Comparison of ENCODE assay signal across 2 cellular contexts in genomic region chr1:24713736-24714135, GRCh38.
TF ChIP-seq lines count a peak whose summit lies in the region.

No MANE protein-coding gene starts in this region.

TF ChIP-seq in IMR-90, 13 proteins besides CTCF, POLR2A, EP300 and RAD21:
- TF ChIP-seq BHLHE40 (IDR thresholded peaks at IDR 0.05; ENCODE audit: low read depth, low read length) (no peak), CHD1 (IDR thresholded peaks at IDR 0.05; ENCODE audit: low read depth, low read length) (no peak), NFE2L2 (IDR thresholded peaks at IDR 0.05; ENCODE audit: low read depth, low read length) (no peak), MXI1 (IDR thresholded peaks at IDR 0.05; ENCODE audit: borderline replicate concordance, low read depth, low read length) (no peak), MAZ (IDR thresholded peaks at IDR 0.05; ENCODE audit: borderline replicate concordance, low read depth, low read length) (no peak), FOS (IDR thresholded peaks at IDR 0.05; ENCODE audit: low read depth, low read length) (no peak), SMC3 (IDR thresholded peaks at IDR 0.05; ENCODE audit: low read depth, low read length) (no peak), CEBPB (IDR thresholded peaks at IDR 0.05; ENCODE audit: low read depth, low read length) (no peak), MAFK (IDR thresholded peaks at IDR 0.05; ENCODE audit: low read depth, low read length) (no peak), RFX5 (IDR thresholded peaks at IDR 0.05; ENCODE audit: low read depth, low read length) (no peak), RCOR1 (IDR thresholded peaks at IDR 0.05; ENCODE audit: insufficient replicate concordance, low read length) (no peak)
- TF ChIP-seq, protein P1, sequence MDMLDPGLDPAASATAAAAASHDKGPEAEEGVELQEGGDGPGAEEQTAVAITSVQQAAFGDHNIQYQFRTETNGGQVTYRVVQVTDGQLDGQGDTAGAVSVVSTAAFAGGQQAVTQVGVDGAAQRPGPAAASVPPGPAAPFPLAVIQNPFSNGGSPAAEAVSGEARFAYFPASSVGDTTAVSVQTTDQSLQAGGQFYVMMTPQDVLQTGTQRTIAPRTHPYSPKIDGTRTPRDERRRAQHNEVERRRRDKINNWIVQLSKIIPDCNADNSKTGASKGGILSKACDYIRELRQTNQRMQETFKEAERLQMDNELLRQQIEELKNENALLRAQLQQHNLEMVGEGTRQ (IDR thresholded peaks at IDR 0.05; ENCODE audit: low read depth, low read length) = no peak
- TF ChIP-seq, protein P2, sequence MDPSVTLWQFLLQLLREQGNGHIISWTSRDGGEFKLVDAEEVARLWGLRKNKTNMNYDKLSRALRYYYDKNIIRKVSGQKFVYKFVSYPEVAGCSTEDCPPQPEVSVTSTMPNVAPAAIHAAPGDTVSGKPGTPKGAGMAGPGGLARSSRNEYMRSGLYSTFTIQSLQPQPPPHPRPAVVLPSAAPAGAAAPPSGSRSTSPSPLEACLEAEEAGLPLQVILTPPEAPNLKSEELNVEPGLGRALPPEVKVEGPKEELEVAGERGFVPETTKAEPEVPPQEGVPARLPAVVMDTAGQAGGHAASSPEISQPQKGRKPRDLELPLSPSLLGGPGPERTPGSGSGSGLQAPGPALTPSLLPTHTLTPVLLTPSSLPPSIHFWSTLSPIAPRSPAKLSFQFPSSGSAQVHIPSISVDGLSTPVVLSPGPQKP (IDR thresholded peaks at IDR 0.05; ENCODE audit: borderline replicate concordance, low read depth, low read length) = no peak

TF ChIP-seq in GM12891, 5 proteins besides CTCF, POLR2A, EP300 and RAD21:
- TF ChIP-seq SPI1 (IDR thresholded peaks at IDR 0.05; ENCODE audit: low read depth, low read length) = no peak
- TF ChIP-seq POLR2AphosphoS5 (IDR thresholded peaks at IDR 0.05; ENCODE audit: low read depth, low read length) = no peak
- TF ChIP-seq POU2F2 (IDR thresholded peaks at IDR 0.05; ENCODE audit: low read depth, low read length) = no peak
- TF ChIP-seq PAX5 (IDR thresholded peaks at IDR 0.05; ENCODE audit: insufficient read depth, low read length, severe bottlenecking) = no peak
- no peak for TF ChIP-seq TAF1 (IDR thresholded peaks at IDR 0.05; ENCODE audit: low read depth, low read length)
